In the genomic region with DNA sequence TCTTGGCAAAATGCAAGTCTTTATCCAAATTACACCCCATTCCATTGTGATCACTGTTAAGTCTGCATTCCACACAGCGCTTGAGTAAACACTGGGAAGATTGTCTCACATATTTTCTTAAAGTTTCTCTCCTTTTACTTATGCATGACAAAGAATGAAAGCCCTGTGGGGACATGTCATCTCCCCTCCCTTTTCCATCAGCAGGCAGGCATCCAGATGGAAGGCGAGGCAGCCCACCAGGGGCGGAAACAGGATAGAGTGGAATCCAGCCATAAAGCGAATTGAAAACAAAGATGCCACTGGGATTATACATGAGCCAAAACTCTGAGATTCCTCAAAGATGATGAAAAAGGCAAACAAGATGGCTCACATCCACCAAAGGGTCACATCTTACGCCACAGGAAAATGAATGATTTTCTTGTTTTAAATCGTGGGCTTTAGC, we compare ENCODE assay signal across 10 cellular contexts.
A peak's percentile ranks its signal among the peaks of the same experiment; 100 is the strongest.
DNase-seq lines count a peak whose midpoint lies in the region; ATAC-seq, FAIRE-seq and TF ChIP-seq lines count a peak whose summit lies in the region.
"Had no signal": no experiment of that assay in that cellular context is flagged by ENCODE, and none has a peak within 500 bp of the region (broad histone marks: within the 10 kb centered on the region; RNA-seq: fewer than 3 reads in every experiment).

No MANE protein-coding gene starts in this region.

- POLR2A ChIA-PET in HEK293T (lab: Yijun Ruan, JAX): no interaction called here

- H3K4me1 ChIP-seq in lower lobe of right lung: peaks cover 21% of the 10 kb centered on the region

- intact Hi-C loops in lower lobe of right lung (cut with DNase I): no loop called here

- H3K9me3 ChIP-seq in lower lobe of right lung: no peaks in the 10 kb centered on the region

- H3K27ac ChIP-seq in lower lobe of right lung: no peak overlapping the region

- TF ChIP-seq CTCF in lower lobe of right lung (IDR thresholded peaks at IDR 0.05): no peak

- in situ Hi-C loops in ACHN (cut with HindIII; ENCODE audit: low pct_ligation_motif_present, low pct_unique_long_range_greater_than_20kb, low sequenced_read_pairs): no loop called here

- ATAC-seq in HG03460 (IDR thresholded peaks at IDR 0.05; ENCODE audit: unreplicated experiment) (no peak), lower lobe of right lung (no peak), HG03342 (IDR thresholded peaks at IDR 0.05; ENCODE audit: unreplicated experiment) (no peak)
- ATAC-seq: activated CD8-positive, alpha-beta memory T cell treated with anti-CD3 and anti-CD28 coated beads, Interleukin-2, amount 10 ng/mL, durations not matched to agents 7 days and 5 days had no signal

- FAIRE-seq in HTR-8/SVneo (lab: Jason Lieb, UNC): no peak

- H3K27me3 ChIP-seq in lower lobe of right lung (ENCODE audit: low read depth): no peaks in the 10 kb centered on the region

- no peak overlapping the region for H3K4me3 ChIP-seq in lower lobe of right lung

- H3K36me3 ChIP-seq in lower lobe of right lung: peaks cover 5% of the 10 kb centered on the region

- DNase-seq in ACHN: peak; percentile 19
- DNase-seq in HTR-8/SVneo (ENCODE audit: insufficient read length, low spot score): peak; percentile 54
- DNase-seq in dedifferentiated amniotic fluid mesenchymal stem cell (ENCODE audit: extremely low spot score): peak; percentile 93
- DNase-seq in iris pigment epithelial cell (ENCODE audit: low read depth): peak; percentile 91
- no peak for DNase-seq in HEK293T (ENCODE audit: extremely low spot score)
- no peak for DNase-seq in lower lobe of right lung
- DNase-seq: activated CD8-positive, alpha-beta memory T cell treated with anti-CD3 and anti-CD28 coated beads, Interleukin-2, amount 10 ng/mL, durations not matched to agents 7 days and 5 days; CD4-positive, CD25-positive, alpha-beta regulatory T cell had no signal

- CTCF ChIA-PET in HEK293T (lab: Yijun Ruan, JAX): interaction anchor here (1.5 kb wide), 1 partner anchor 17 kb away, joined by 4 read pairs; no protein-coding TSS in a partner anchor

TF ChIP-seq in HEK293T, 16 proteins besides CTCF, POLR2A, EP300 and RAD21:
- TF ChIP-seq BHLHE40 (IDR thresholded peaks at IDR 0.05; ENCODE audit: borderline replicate concordance): no peak
- no peak for TF ChIP-seq LEF1 (IDR thresholded peaks at IDR 0.05; ENCODE audit: borderline replicate concordance)
- TF ChIP-seq, protein P1, sequence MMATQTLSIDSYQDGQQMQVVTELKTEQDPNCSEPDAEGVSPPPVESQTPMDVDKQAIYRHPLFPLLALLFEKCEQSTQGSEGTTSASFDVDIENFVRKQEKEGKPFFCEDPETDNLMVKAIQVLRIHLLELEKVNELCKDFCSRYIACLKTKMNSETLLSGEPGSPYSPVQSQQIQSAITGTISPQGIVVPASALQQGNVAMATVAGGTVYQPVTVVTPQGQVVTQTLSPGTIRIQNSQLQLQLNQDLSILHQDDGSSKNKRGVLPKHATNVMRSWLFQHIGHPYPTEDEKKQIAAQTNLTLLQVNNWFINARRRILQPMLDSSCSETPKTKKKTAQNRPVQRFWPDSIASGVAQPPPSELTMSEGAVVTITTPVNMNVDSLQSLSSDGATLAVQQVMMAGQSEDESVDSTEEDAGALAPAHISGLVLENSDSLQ (IDR thresholded peaks at IDR 0.05): no peak
- TF ChIP-seq FOXA1 (IDR thresholded peaks at IDR 0.05): no peak
- no peak for TF ChIP-seq SUZ12 (IDR thresholded peaks at IDR 0.05)
- no peak for TF ChIP-seq ARNT (IDR thresholded peaks at IDR 0.05)
- no peak for TF ChIP-seq ELF4 (IDR thresholded peaks at IDR 0.05)
- no peak for TF ChIP-seq FOXM1 (IDR thresholded peaks at IDR 0.05; ENCODE audit: borderline replicate concordance)
- TF ChIP-seq HDGF (IDR thresholded peaks at IDR 0.05; ENCODE audit: borderline replicate concordance): no peak

Comparison
In these comparisons a context has a peak if more than half of its experiments do, and no peak if none do; other contexts are left out.
1. DNase-seq: peak in ACHN (single experiment), HTR-8/SVneo (single experiment), dedifferentiated amniotic fluid mesenchymal stem cell (single experiment) and iris pigment epithelial cell (single experiment); none in HEK293T (single experiment) and lower lobe of right lung (single experiment).